ENCODE assay signal across 27 cellular contexts in genomic region chr3:136831461-136831860, GRCh38.
"Had no signal": no experiment of that assay in that cellular context is flagged by ENCODE, and none has a peak within 500 bp of the region (broad histone marks: within the 10 kb centered on the region; RNA-seq: fewer than 3 reads in every experiment).

No MANE protein-coding gene starts in this region.

- H3K9me3 ChIP-seq: gastrocnemius medialis, left lung, mucosa of descending colon, neutrophil, right lobe of liver, stomach, tibial artery, upper lobe of left lung, uterus had no signal

- H3K4me3 ChIP-seq: dorsolateral prefrontal cortex, gastrocnemius medialis, left lung, lower lobe of right lung, mucosa of descending colon, right lobe of liver, smooth muscle cell, stomach, tibial artery, upper lobe of left lung, uterus had no signal

- ATAC-seq: gastrocnemius medialis; left cardiac atrium; left lung; mucosa of descending colon; natural killer cell treated with Interleukin-12 subunit alpha and Interleukin-12 subunit beta and Interleukin-15 and Interleukin-18, amount 100 ng/mL, for 72 hours; right lobe of liver had no signal

- H3K4me2 ChIP-seq: smooth muscle cell had no signal

- H3K36me3 ChIP-seq: gastrocnemius medialis, left lung, lower lobe of right lung, neutrophil, right lobe of liver, stomach, tibial artery, upper lobe of left lung, uterus had no signal

- H3K27me3 ChIP-seq: dorsolateral prefrontal cortex, gastrocnemius medialis, left lung, neutrophil, right lobe of liver, stomach, tibial artery, upper lobe of left lung, uterus had no signal

- H3K27ac ChIP-seq: dorsolateral prefrontal cortex, gastrocnemius medialis, left lung, lower lobe of right lung, neutrophil, parathyroid adenoma, right lobe of liver, stomach, tibial artery, upper lobe of left lung, uterus had no signal

- DNase-seq: dorsolateral prefrontal cortex; effector CD4-positive, alpha-beta T cell; foreskin fibroblast; gastrocnemius medialis; head of caudate nucleus; left cardiac atrium; left lung; lower lobe of right lung; mucosa of descending colon; naive B cell; right lobe of liver; stimulated activated CD4-positive, alpha-beta T cell treated with anti-CD3 and anti-CD28 coated beads, Interleukin-12 subunit alpha, Interleukin-12 subunit beta, amount 100 ng/mL, for 4 hours; stimulated activated CD4-positive, alpha-beta T cell treated with anti-CD3 and anti-CD28 coated beads, Interleukin-1b, Interleukin-23, amount 100 ng/mL, for 48 hours; stimulated activated CD4-positive, alpha-beta T cell treated with anti-CD3 and anti-CD28 coated beads, Interleukin-4, amount 100 ng/mL, for 1 hour; stimulated activated CD8-positive, alpha-beta memory T cell treated with anti-CD3 and anti-CD28 coated beads, Interleukin-4, amount 100 ng/mL, for 48 hours; stimulated activated naive CD4-positive, alpha-beta T cell treated with Interleukin-2 at 50 U/mL for 16 hours; stomach; tibial artery; upper lobe of left lung; uterus had no signal

- H3K4me1 Mint-ChIP-seq: mesothelial cell of epicardium, naive B cell had no signal

- H3K27ac Mint-ChIP-seq: mesothelial cell of epicardium; naive B cell; natural killer cell treated with Interleukin-12 subunit alpha and Interleukin-12 subunit beta and Interleukin-15 and Interleukin-18, amount 100 ng/mL, for 72 hours; progenitor cell of endocrine pancreas had no signal

- H3K4me3 Mint-ChIP-seq: mesothelial cell of epicardium; naive B cell; natural killer cell treated with Interleukin-12 subunit alpha and Interleukin-12 subunit beta and Interleukin-15 and Interleukin-18, amount 100 ng/mL, for 72 hours; neural crest cell had no signal

- H3K4me1 ChIP-seq: uterus had no signal

- H2AFZ ChIP-seq: parathyroid adenoma had no signal
